ENCODE assay signal across 26 cellular contexts in the genomic region with DNA sequence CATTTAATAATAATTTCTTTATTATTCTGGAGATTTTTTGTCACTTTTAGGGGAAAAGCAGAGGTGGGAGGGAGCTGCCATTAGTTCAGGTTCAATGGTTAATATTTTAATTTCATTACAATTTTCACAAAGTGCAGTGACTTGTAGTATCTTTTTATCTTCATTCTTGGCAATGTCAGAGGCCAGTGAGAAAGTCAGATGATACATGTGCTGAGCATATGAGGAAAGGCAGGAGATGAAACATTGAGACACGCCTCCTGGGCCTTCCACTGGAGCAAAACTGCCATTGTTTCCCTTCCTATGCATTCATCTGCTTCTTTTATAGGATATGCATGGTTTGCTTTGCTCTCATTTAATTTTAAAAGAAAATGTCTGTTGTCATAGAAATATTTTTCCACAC.
"Had no signal": no experiment of that assay in that cellular context is flagged by ENCODE, and none has a peak within 500 bp of the region (broad histone marks: within the 10 kb centered on the region; RNA-seq: fewer than 3 reads in every experiment).

No MANE protein-coding gene starts in this region.

- DNase-seq: immature natural killer cell; kidney; left colon; left lung; lower lobe of right lung; mammary epithelial cell; naive B cell; natural killer cell; nephron progenitor cell; ovary; stimulated activated CD4-positive, alpha-beta T cell treated with anti-CD3 and anti-CD28 coated beads, Interleukin-12 subunit alpha, Interleukin-12 subunit beta, amount 100 ng/mL, for 4 hours; stimulated activated CD4-positive, alpha-beta T cell treated with anti-CD3 and anti-CD28 coated beads, Interleukin-15, amount 100 ng/mL, for 24 hours; stimulated activated CD4-positive, alpha-beta T cell treated with anti-CD3 and anti-CD28 coated beads, Interleukin-2, amount 100 ng/mL, for 24 hours; stimulated activated CD4-positive, alpha-beta T cell treated with anti-CD3 and anti-CD28 coated beads, Interleukin-4, amount 100 ng/mL, for 1 hour; stimulated activated naive B cell treated with anti-CD40 and anti-IgM and Interleukin-4, amounts not matched to agents 10 μg/mL and 1 μg/mL and 100 μg/mL, for 72 hours; stimulated activated naive CD8-positive, alpha-beta T cell treated with anti-CD3 and anti-CD28 coated beads, Interleukin-15, Interleukin-2, amounts not matched to agents 100 U/mL and 50 U/mL, for 24 hours; stomach; tibial artery; trophoblast cell; upper lobe of right lung had no signal

- FAIRE-seq: islet of Langerhans, kidney, urothelium cell line had no signal

- ATAC-seq: left colon; left lung; lower lobe of right lung; natural killer cell; sciatic nerve; stimulated activated naive B cell treated with anti-CD40 and anti-IgM and Interleukin-4, amounts not matched to agents 10 μg/mL and 1 μg/mL and 100 μg/mL, for 72 hours; stimulated activated naive CD8-positive, alpha-beta T cell treated with anti-CD3 and anti-CD28 coated beads, Interleukin-15, Interleukin-2, amounts not matched to agents 100 U/mL and 50 U/mL, for 24 hours; upper lobe of right lung had no signal

- H3K4me3 ChIP-seq: left lung, lower lobe of right lung, ovary, right atrium auricular region, skin epidermis, stomach, thoracic aorta, tibial artery, upper lobe of right lung had no signal

- H3K36me3 ChIP-seq: left lung, lower lobe of right lung, ovary, right atrium auricular region, stomach, thoracic aorta, tibial artery, upper lobe of right lung had no signal

- H3K27me3 ChIP-seq: left lung, ovary, right atrium auricular region, stomach, upper lobe of right lung had no signal

- H3K4me1 ChIP-seq: left lung, lower lobe of right lung, right atrium auricular region, stomach, tibial artery, upper lobe of right lung had no signal

- H3K9me3 ChIP-seq: ovary, upper lobe of right lung had no signal

- H3K27ac ChIP-seq: left lung, lower lobe of right lung, ovary, right atrium auricular region, skin epidermis, stomach, thoracic aorta, tibial artery, upper lobe of right lung had no signal
